Comparison of ENCODE assay signal across 16 cellular contexts in the genomic region with DNA sequence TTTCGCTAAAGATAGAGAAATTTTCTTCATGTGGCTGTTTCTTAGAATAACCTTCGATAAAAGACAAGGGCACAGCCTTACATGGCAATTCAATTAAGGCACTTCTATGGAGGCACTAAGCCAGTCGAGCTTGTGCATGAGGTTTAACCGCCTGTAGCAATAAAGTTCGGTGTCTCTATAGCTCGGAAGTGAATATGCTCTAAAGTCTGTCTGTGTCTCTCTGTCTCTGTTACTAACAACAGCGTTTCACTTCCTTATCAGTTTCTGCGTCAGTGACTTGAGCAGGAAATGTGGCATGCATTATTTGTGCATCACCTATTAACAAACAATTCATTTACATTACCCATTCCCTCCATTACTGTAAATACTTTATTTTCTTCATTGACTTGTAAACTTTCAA.
DNase-seq lines count a peak whose midpoint lies in the region; ATAC-seq and TF ChIP-seq lines count a peak whose summit lies in the region.
"Had no signal": no experiment of that assay in that cellular context is flagged by ENCODE, and none has a peak within 500 bp of the region (broad histone marks: within the 10 kb centered on the region; RNA-seq: fewer than 3 reads in every experiment).

No MANE protein-coding gene starts in this region.

- ATAC-seq in GM21723 (IDR thresholded peaks at IDR 0.05; ENCODE audit: unreplicated experiment) (peak; percentile 76), HG03342 (IDR thresholded peaks at IDR 0.05; ENCODE audit: unreplicated experiment) (peak; percentile 83), foreskin keratinocyte (no peak)
- peak; percentile 72 for ATAC-seq in stimulated activated memory B cell treated with anti-CD40 and anti-IgM and Interleukin-4, amounts not matched to agents 10 μg/mL and 1 μg/mL and 100 μg/mL, for 72 hours
- ATAC-seq: activated T-cell treated with anti-CD3 and anti-CD28 coated beads, Interleukin-2, amount 50 U/mL, for 4 hours; effector memory CD8-positive, alpha-beta T cell; left colon had no signal

- H3K4me1 ChIP-seq in foreskin keratinocyte: peaks cover 15% of the 10 kb centered on the region
- H3K4me1 ChIP-seq: sigmoid colon, testis had no signal

- no peak for TF ChIP-seq CTCF in foreskin keratinocyte (conservative IDR thresholded peaks at IDR 0.05)

- no peak overlapping the region for H3K4me3 Mint-ChIP-seq in stimulated activated memory B cell treated with anti-CD40 and anti-IgM and Interleukin-4, amounts not matched to agents 10 μg/mL and 1 μg/mL and 100 μg/mL, for 72 hours
- H3K4me3 Mint-ChIP-seq: activated T-cell treated with anti-CD3 and anti-CD28 coated beads, Interleukin-2, amount 50 U/mL, for 4 hours; effector memory CD8-positive, alpha-beta T cell had no signal

- no peaks in the 10 kb centered on the region for H3K27me3 ChIP-seq in foreskin keratinocyte
- H3K27me3 ChIP-seq: sigmoid colon, testis had no signal

- H3K27ac ChIP-seq in foreskin keratinocyte: no peak overlapping the region
- H3K27ac ChIP-seq: sigmoid colon, testis, WERI-Rb-1 had no signal

- no peaks in the 10 kb centered on the region for H3K27me3 Mint-ChIP-seq in stimulated activated memory B cell treated with anti-CD40 and anti-IgM and Interleukin-4, amounts not matched to agents 10 μg/mL and 1 μg/mL and 100 μg/mL, for 72 hours
- H3K27me3 Mint-ChIP-seq: effector memory CD8-positive, alpha-beta T cell had no signal

- H3K36me3 Mint-ChIP-seq in stimulated activated memory B cell treated with anti-CD40 and anti-IgM and Interleukin-4, amounts not matched to agents 10 μg/mL and 1 μg/mL and 100 μg/mL, for 72 hours: no peaks in the 10 kb centered on the region

- no peak overlapping the region for H3K27ac Mint-ChIP-seq in stimulated activated memory B cell treated with anti-CD40 and anti-IgM and Interleukin-4, amounts not matched to agents 10 μg/mL and 1 μg/mL and 100 μg/mL, for 72 hours
- H3K27ac Mint-ChIP-seq: effector memory CD8-positive, alpha-beta T cell had no signal

- no peaks in the 10 kb centered on the region for H3K9me3 Mint-ChIP-seq in stimulated activated memory B cell treated with anti-CD40 and anti-IgM and Interleukin-4, amounts not matched to agents 10 μg/mL and 1 μg/mL and 100 μg/mL, for 72 hours

- intact Hi-C loops in cardiac septum (cut with DNase I): no loop called here

- H3K4me1 Mint-ChIP-seq in stimulated activated memory B cell treated with anti-CD40 and anti-IgM and Interleukin-4, amounts not matched to agents 10 μg/mL and 1 μg/mL and 100 μg/mL, for 72 hours: no peaks in the 10 kb centered on the region

- DNase-seq in NOMO-1 treated with DMSO at 0.1 percent for 48 hours (lab: John Stamatoyannopoulos, UW; ENCODE audit: unreplicated experiment): peak; percentile 13
- DNase-seq in NOMO-1 treated with dmso at 0.1 percent for 144 hours (lab: John Stamatoyannopoulos, UW; ENCODE audit: unreplicated experiment): no peak
- no peak for DNase-seq in cardiac septum (ENCODE audit: low spot score)
- DNase-seq in activated CD4-positive, alpha-beta T cell treated with anti-CD3 and anti-CD28 coated beads, Interleukin-2, amount 50 U/mL, for 1 hour: no peak
- no peak for DNase-seq in foreskin keratinocyte
- DNase-seq: 8988T; activated T-cell treated with anti-CD3 and anti-CD28 coated beads, Interleukin-2, amount 50 U/mL, for 4 hours; DMS153; effector memory CD8-positive, alpha-beta T cell; left colon; sigmoid colon; testis; WERI-Rb-1 had no signal
